ENCODE assay signal across 8 cellular contexts in genomic region chr6:43476744-43477143, GRCh38. TPM values are rescaled to one million over a fixed set of nuclear protein-coding genes. Genes with fewer than 3 reads are reported as not detected.
DNase-seq lines count a peak whose midpoint lies in the region; ATAC-seq and TF ChIP-seq lines count a peak whose summit lies in the region.

No MANE protein-coding gene starts in this region.

- H3K4me3 ChIP-seq in LNCaP clone FGC (ENCODE audit: low read depth, low read length) (peak overlapping the region; percentile 85), choroid plexus epithelial cell (ENCODE audit: low read depth, low read length) (peak overlapping the region; percentile 74)

- no peaks in the 10 kb centered on the region for H3K9me3 Mint-ChIP-seq in neural crest cell

- H3K4me3 Mint-ChIP-seq in neural crest cell, result peak overlapping the region; percentile 90

- H3K27ac Mint-ChIP-seq in neural crest cell (ENCODE audit: unreplicated experiment), result no peak overlapping the region

- DNase-seq in CD1c-positive myeloid dendritic cell (ENCODE audit: extremely low spot score) (peak; percentile 5), LNCaP clone FGC (ENCODE audit: low read depth) (no peak), choroid plexus epithelial cell (ENCODE audit: low read depth) (no peak), neural crest cell (ENCODE audit: low read depth, low spot score) (no peak), head of caudate nucleus (no peak), NCI-H774 (lab: John Stamatoyannopoulos, UW) (no peak)

- no peaks in the 10 kb centered on the region for H3K36me3 Mint-ChIP-seq in neural crest cell (ENCODE audit: low read depth)

- intact Hi-C loops in head of caudate nucleus (cut with DNase I), result no loop called here

- peaks cover 39% of the 10 kb centered on the region for H3K4me1 Mint-ChIP-seq in neural crest cell

- no peaks in the 10 kb centered on the region for H3K27me3 Mint-ChIP-seq in neural crest cell (ENCODE audit: low read depth)

- no peak for TF ChIP-seq CTCF in LNCaP clone FGC (IDR thresholded peaks at IDR 0.05; ENCODE audit: control insufficient read depth, extremely low read depth, insufficient read depth)
- no peak for TF ChIP-seq CTCF in choroid plexus epithelial cell (conservative IDR thresholded peaks at IDR 0.05; ENCODE audit: low read depth, low read length)
- no peak for TF ChIP-seq CTCF in neural crest cell (conservative IDR thresholded peaks at IDR 0.05)

- no peak for ATAC-seq in GM18867 (IDR thresholded peaks at IDR 0.05; ENCODE audit: unreplicated experiment)
- ATAC-seq in HG03175 (IDR thresholded peaks at IDR 0.05; ENCODE audit: unreplicated experiment), result no peak

RNA-seq across cellular contexts. Expression of gene TJAP1, which starts 0.6 kb away (rescaled TPM):
- total RNA-seq in neural crest cell, result 47.3 and 52.1 TPM in 2 replicates

RNA-seq across cellular contexts. Expression of gene DLK2, which starts 21.4 kb away (rescaled TPM):
- 1.5 and 1.6 TPM in 2 replicates for total RNA-seq in neural crest cell

RNA-seq across cellular contexts. Expression of gene LRRC73, which starts 33.4 kb away (rescaled TPM):
- total RNA-seq in neural crest cell, result 2.1 and 2.7 TPM in 2 replicates

RNA-seq across cellular contexts. Expression of gene YIPF3, which starts 40.0 kb away (rescaled TPM):
- 85.7 and 93.0 TPM in 2 replicates for total RNA-seq in neural crest cell

RNA-seq across cellular contexts. Expression of gene POLR1C, which starts 40.1 kb away (rescaled TPM):
- total RNA-seq in neural crest cell, result 45.8 and 60.8 TPM in 2 replicates
